24 cellular contexts compared by ENCODE assay signal in the genomic region with DNA sequence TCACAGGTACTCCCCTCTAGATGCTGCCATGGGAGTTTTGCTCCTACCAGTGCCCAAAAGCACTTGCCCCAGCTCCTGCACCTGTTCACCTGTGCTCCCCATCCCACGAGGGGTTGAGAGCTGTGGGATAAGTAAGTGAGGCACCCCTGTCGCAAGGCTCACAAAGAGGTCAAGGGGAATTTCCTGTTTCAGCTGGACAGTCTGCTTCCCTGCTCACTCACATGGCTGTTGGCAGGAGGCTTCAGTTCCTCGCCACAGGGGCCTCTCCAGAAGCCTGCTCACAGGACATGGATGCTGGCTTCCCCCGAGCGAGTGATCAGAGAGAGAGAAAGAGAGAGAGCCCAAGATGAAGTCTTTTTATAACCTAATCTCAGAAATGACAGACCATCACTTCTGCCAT. TPM values are rescaled to one million over a fixed set of nuclear protein-coding genes. Genes with fewer than 3 reads are reported as not detected.
DNase-seq lines count a peak whose midpoint lies in the region; ATAC-seq and TF ChIP-seq lines count a peak whose summit lies in the region.
"Had no signal": no experiment of that assay in that cellular context is flagged by ENCODE, and none has a peak within 500 bp of the region (broad histone marks: within the 10 kb centered on the region; RNA-seq: fewer than 3 reads in every experiment).

No MANE protein-coding gene starts in this region.

- no peaks in the 10 kb centered on the region for H3K36me3 ChIP-seq in WERI-Rb-1
- H3K36me3 ChIP-seq: BLaER1 treated with 17β-estradiol and CSF1 and Interleukin-3, amounts not matched to agents 10 nM and 100 nM; Peyer's patch had no signal

- peak; percentile 63 for DNase-seq in cardiac septum (ENCODE audit: low spot score)
- DNase-seq in left cardiac atrium = no peak
- DNase-seq in WERI-Rb-1 = no peak
- DNase-seq in osteocyte (ENCODE audit: extremely low spot score, unreplicated experiment) = peak; percentile 72
- DNase-seq in DMS153 (lab: John Stamatoyannopoulos, UW) = no peak
- DNase-seq in T1000 (lab: John Stamatoyannopoulos, UW) = no peak
- no peak for DNase-seq in activated CD8-positive, alpha-beta memory T cell treated with anti-CD3 and anti-CD28 coated beads, Interleukin-2, amount 50 U/mL, for 4 hours
- DNase-seq: CD4-positive, alpha-beta memory T cell; COR-L47; DMS79; GF-D8; NCI-H1092; NCI-H1417 treated with DMSO at 0.1 percent for 48 hours; NCI-H1694 treated with DMSO at 0.1 percent for 48 hours; NCI-H2081; NCI-H226; NCI-H510A; NCI-H69; OCI-M1; Peyer's patch; SIG-M5 had no signal

- no peaks in the 10 kb centered on the region for H3K4me1 Mint-ChIP-seq in osteocyte (ENCODE audit: unreplicated experiment)

- ATAC-seq in left cardiac atrium (no peak), GM21576 (IDR thresholded peaks at IDR 0.05; ENCODE audit: unreplicated experiment) (no peak)

- H3K4me3 Mint-ChIP-seq in osteocyte (ENCODE audit: unreplicated experiment) = no peak overlapping the region
- H3K4me3 Mint-ChIP-seq: CD4-positive, alpha-beta memory T cell had no signal

- no peaks in the 10 kb centered on the region for H3K27me3 ChIP-seq in WERI-Rb-1 (ENCODE audit: insufficient read depth, low read depth, severe bottlenecking)
- H3K27me3 ChIP-seq: Peyer's patch had no signal

- TF ChIP-seq CTCF in WERI-Rb-1 (IDR thresholded peaks at IDR 0.05; ENCODE audit: low read depth, low read length) (no peak), osteocyte (IDR thresholded peaks at IDR 0.05) (no peak)

- no peak overlapping the region for H3K4me3 ChIP-seq in WERI-Rb-1 (ENCODE audit: low read depth, low read length)
- H3K4me3 ChIP-seq: BLaER1 treated with 17β-estradiol and CSF1 and Interleukin-3, amounts not matched to agents 10 nM and 100 nM; Peyer's patch; SK-N-MC had no signal

- H3K27ac Mint-ChIP-seq in osteocyte (ENCODE audit: unreplicated experiment) = no peak overlapping the region
- H3K27ac Mint-ChIP-seq: CD4-positive, alpha-beta memory T cell had no signal

- intact Hi-C loops in cardiac septum (cut with DNase I) (no loop called here), left cardiac atrium (cut with DNase I) (no loop called here)

- H3K27ac ChIP-seq in WERI-Rb-1 = peak overlapping the region; percentile 12; the same call in 1 of the 2 replicates
- H3K27ac ChIP-seq: BLaER1 treated with 17β-estradiol and CSF1 and Interleukin-3, amounts not matched to agents 10 nM and 100 nM; Peyer's patch; SK-N-MC had no signal

- peaks cover 34% of the 10 kb centered on the region for H3K27me3 Mint-ChIP-seq in osteocyte (ENCODE audit: unreplicated experiment)
- H3K27me3 Mint-ChIP-seq: CD4-positive, alpha-beta memory T cell had no signal

- H3K9me3 Mint-ChIP-seq in osteocyte (ENCODE audit: unreplicated experiment) = no peaks in the 10 kb centered on the region
- H3K9me3 Mint-ChIP-seq: CD4-positive, alpha-beta memory T cell had no signal

- H3K36me3 Mint-ChIP-seq in osteocyte (ENCODE audit: unreplicated experiment) = no peaks in the 10 kb centered on the region
- H3K36me3 Mint-ChIP-seq: CD4-positive, alpha-beta memory T cell had no signal

- H3K9me3 ChIP-seq in WERI-Rb-1 (ENCODE audit: severe bottlenecking) = no peaks in the 10 kb centered on the region
- H3K9me3 ChIP-seq: BLaER1 treated with 17β-estradiol and CSF1 and Interleukin-3, amounts not matched to agents 10 nM and 100 nM; Peyer's patch had no signal

RNA-seq across cellular contexts. Expression of a gene that starts 8.7 kb away (rescaled TPM):
- total RNA-seq in cardiac septum = not detected
- total RNA-seq in left cardiac atrium = under 1 TPM; 0.16 to 0.18 TPM
- not detected in 2 replicates for total RNA-seq in osteocyte
- total RNA-seq: CD4-positive, alpha-beta memory T cell had no signal

RNA-seq across cellular contexts. Expression of a gene that starts 44.6 kb away (rescaled TPM):
- 5.1 TPM for total RNA-seq in cardiac septum
- 1 to 10 TPM; 5.8 to 6.1 TPM for total RNA-seq in left cardiac atrium
- total RNA-seq in osteocyte = 9.8 and 10.3 TPM in 2 replicates

Comparison
In these comparisons a context has a peak if more than half of its experiments do, and no peak if none do; other contexts are left out.
1. DNase-seq: peak in cardiac septum (single experiment) and osteocyte (single experiment); none in left cardiac atrium (single experiment), WERI-Rb-1 (single experiment), DMS153 (single experiment), T1000 (single experiment) and activated CD8-positive, alpha-beta memory T cell treated with anti-CD3 and anti-CD28 coated beads, Interleukin-2, amount 50 U/mL, for 4 hours (single experiment).